ENCODE assay signal across 23 cellular contexts in genomic region chr10:106635947-106636346, GRCh38.
A peak's percentile ranks its signal among the peaks of the same experiment; 100 is the strongest.
DNase-seq lines count a peak whose midpoint lies in the region; ATAC-seq and TF ChIP-seq lines count a peak whose summit lies in the region.
"Had no signal": no experiment of that assay in that cellular context is flagged by ENCODE, and none has a peak within 500 bp of the region (broad histone marks: within the 10 kb centered on the region; RNA-seq: fewer than 3 reads in every experiment).

No MANE protein-coding gene starts in this region.

- no peaks in the 10 kb centered on the region for H3K36me3 ChIP-seq in BLaER1
- H3K36me3 ChIP-seq in GM23338 (ENCODE audit: insufficient read depth), result no peaks in the 10 kb centered on the region
- no peaks in the 10 kb centered on the region for H3K36me3 ChIP-seq in lower lobe of right lung
- no peaks in the 10 kb centered on the region for H3K36me3 ChIP-seq in upper lobe of right lung
- H3K36me3 ChIP-seq: BE2C had no signal

- no peak for DNase-seq in GM23338 (ENCODE audit: low spot score)
- DNase-seq in lower lobe of right lung, result peak; percentile 51
- DNase-seq in upper lobe of right lung, result no peak
- DNase-seq in activated T-cell treated with anti-CD3 and anti-CD28 coated beads, Interleukin-2, amount 50 U/mL, for 4 hours, result no peak
- no peak for DNase-seq in 8988T
- DNase-seq in NCI-H446 treated with DMSO at 0.1 percent for 48 hours (lab: John Stamatoyannopoulos, UW), result no peak
- DNase-seq: BE2C; C1 segment of cervical spinal cord; CD4-positive, alpha-beta memory T cell; CD4-positive, CD25-positive, alpha-beta regulatory T cell; CD8-positive, alpha-beta memory T cell; COR-L47; DMS 273 treated with DMSO at 0.1 percent for 48 hours; DMS153; DMS53; DMS79; DND-41; EL; GDM1 had no signal

- H3K9me2 ChIP-seq in GM23338 (ENCODE audit: insufficient read depth), result no peaks in the 10 kb centered on the region

- H3K4me2 ChIP-seq in BLaER1 (peak overlapping the region; percentile 43), GM23338 (no peak overlapping the region)

- ATAC-seq in GM23338, result no peak
- ATAC-seq in lower lobe of right lung, result peak; percentile 69 to 73
- peak; percentile 82 for ATAC-seq in upper lobe of right lung
- ATAC-seq in activated T-cell treated with anti-CD3 and anti-CD28 coated beads, Interleukin-2, amount 50 U/mL, for 4 hours, result no peak
- ATAC-seq: GM12878 had no signal

- H3K36me3 Mint-ChIP-seq in GM23338 (ENCODE audit: low read depth), result no peaks in the 10 kb centered on the region
- H3K36me3 Mint-ChIP-seq in activated T-cell treated with anti-CD3 and anti-CD28 coated beads, Interleukin-2, amount 50 U/mL, for 4 hours (ENCODE audit: insufficient read depth), result no peaks in the 10 kb centered on the region
- H3K36me3 Mint-ChIP-seq: CD14-positive monocyte; CD4-positive, alpha-beta memory T cell; CD4-positive, CD25-positive, alpha-beta regulatory T cell; CD8-positive, alpha-beta memory T cell had no signal

- 0 out of 2 replicates have a peak overlapping the region, but pooled peaks have one; percentile 66 for H3K27ac Mint-ChIP-seq in GM23338
- H3K27ac Mint-ChIP-seq: CD14-positive monocyte; CD4-positive, alpha-beta memory T cell; CD4-positive, CD25-positive, alpha-beta regulatory T cell; CD8-positive, alpha-beta memory T cell had no signal

- H3K27me3 Mint-ChIP-seq in GM23338 (ENCODE audit: insufficient read depth, low read depth, poor library complexity), result peaks cover 2% of the 10 kb centered on the region
- no peaks in the 10 kb centered on the region for H3K27me3 Mint-ChIP-seq in activated T-cell treated with anti-CD3 and anti-CD28 coated beads, Interleukin-2, amount 50 U/mL, for 4 hours (ENCODE audit: low read depth)
- H3K27me3 Mint-ChIP-seq: CD4-positive, alpha-beta memory T cell; CD4-positive, CD25-positive, alpha-beta regulatory T cell; CD8-positive, alpha-beta memory T cell had no signal

- H3K9me3 ChIP-seq in BLaER1 (no peaks in the 10 kb centered on the region), lower lobe of right lung (no peaks in the 10 kb centered on the region), upper lobe of right lung (no peaks in the 10 kb centered on the region)
- H3K9me3 ChIP-seq: BE2C had no signal

- no peak overlapping the region for H3K4me3 Mint-ChIP-seq in GM23338
- no peak overlapping the region for H3K4me3 Mint-ChIP-seq in activated T-cell treated with anti-CD3 and anti-CD28 coated beads, Interleukin-2, amount 50 U/mL, for 4 hours
- H3K4me3 Mint-ChIP-seq: CD14-positive monocyte; CD4-positive, alpha-beta memory T cell; CD4-positive, CD25-positive, alpha-beta regulatory T cell; CD8-positive, alpha-beta memory T cell had no signal

- H3K4me3 ChIP-seq in BLaER1 (no peak overlapping the region), GM23338 (no peak overlapping the region), lower lobe of right lung (no peak overlapping the region), upper lobe of right lung (no peak overlapping the region)
- H3K4me3 ChIP-seq: GM12878 had no signal

- no peaks in the 10 kb centered on the region for H3K79me2 ChIP-seq in GM23338 (replicated peaks; ENCODE audit: insufficient read depth)

- no peaks in the 10 kb centered on the region for H3F3A ChIP-seq in GM23338 (replicated peaks; ENCODE audit: low read depth)

- no peak overlapping the region for H3K9ac ChIP-seq in BLaER1

- intact Hi-C loops in lower lobe of right lung (cut with DNase I), result no loop called here
- intact Hi-C loops in upper lobe of right lung (cut with DNase I), result no loop called here

- H4K20me1 ChIP-seq in BLaER1 (no peaks in the 10 kb centered on the region), GM23338 (replicated peaks; ENCODE audit: insufficient read depth) (no peaks in the 10 kb centered on the region)

- peak overlapping the region; percentile 52; the same call in 1 of the 2 replicates for H2AFZ ChIP-seq in GM23338

- peaks cover 28% of the 10 kb centered on the region for H3K4me1 ChIP-seq in BLaER1
- H3K4me1 ChIP-seq in GM23338 (ENCODE audit: insufficient read depth), result no peaks in the 10 kb centered on the region
- H3K4me1 ChIP-seq in lower lobe of right lung, result no peaks in the 10 kb centered on the region
- H3K4me1 ChIP-seq in upper lobe of right lung, result no peaks in the 10 kb centered on the region
- H3K4me1 ChIP-seq: BE2C had no signal

- TF ChIP-seq CTCF in GM23338 (conservative IDR thresholded peaks at IDR 0.05; ENCODE audit: low read depth in 2 of 2), result no peak
- TF ChIP-seq CTCF in lower lobe of right lung (IDR thresholded peaks at IDR 0.05), result no peak
- TF ChIP-seq CTCF in upper lobe of right lung (IDR thresholded peaks at IDR 0.05), result no peak

- H3K4me1 Mint-ChIP-seq in GM23338, result no peaks in the 10 kb centered on the region
- no peaks in the 10 kb centered on the region for H3K4me1 Mint-ChIP-seq in activated T-cell treated with anti-CD3 and anti-CD28 coated beads, Interleukin-2, amount 50 U/mL, for 4 hours (ENCODE audit: low read depth)
- H3K4me1 Mint-ChIP-seq: CD14-positive monocyte; CD4-positive, alpha-beta memory T cell; CD4-positive, CD25-positive, alpha-beta regulatory T cell; CD8-positive, alpha-beta memory T cell had no signal

- H3K9me3 Mint-ChIP-seq in GM23338, result no peaks in the 10 kb centered on the region
- H3K9me3 Mint-ChIP-seq in activated T-cell treated with anti-CD3 and anti-CD28 coated beads, Interleukin-2, amount 50 U/mL, for 4 hours, result no peaks in the 10 kb centered on the region
- H3K9me3 Mint-ChIP-seq: CD14-positive monocyte had no signal

- H3K27ac ChIP-seq in BLaER1 (no peak overlapping the region), GM23338 (ENCODE audit: low read depth) (no peak overlapping the region), lower lobe of right lung (no peak overlapping the region), upper lobe of right lung (no peak overlapping the region)
- H3K27ac ChIP-seq: 22Rv1 had no signal

- H3K27me3 ChIP-seq in BLaER1, result no peaks in the 10 kb centered on the region
- H3K27me3 ChIP-seq in GM23338 (ENCODE audit: insufficient read depth), result no peaks in the 10 kb centered on the region
- H3K27me3 ChIP-seq in lower lobe of right lung (ENCODE audit: low read depth), result no peaks in the 10 kb centered on the region
- peaks cover 4% of the 10 kb centered on the region for H3K27me3 ChIP-seq in upper lobe of right lung
- H3K27me3 ChIP-seq: BE2C had no signal

TF ChIP-seq in GM23338, 12 proteins besides CTCF, POLR2A, EP300 and RAD21:
- TF ChIP-seq EZH2 (IDR thresholded peaks at IDR 0.05; ENCODE audit: low read depth, unreplicated experiment) (no peak), JUNB (IDR thresholded peaks at IDR 0.05; ENCODE audit: unreplicated experiment) (no peak)

Comparison
In these comparisons a context has a peak if more than half of its experiments do, and no peak if none do; other contexts are left out.
1. ATAC-seq: peak in lower lobe of right lung (2 of 2) and upper lobe of right lung (single experiment); none in GM23338 (single experiment) and activated T-cell treated with anti-CD3 and anti-CD28 coated beads, Interleukin-2, amount 50 U/mL, for 4 hours (0 of 2).